Comparison of ENCODE assay signal across 15 cellular contexts in genomic region chr2:44768438-44769236, GRCh38.
DNase-seq lines count a peak whose midpoint lies in the region; ATAC-seq, FAIRE-seq and TF ChIP-seq lines count a peak whose summit lies in the region.
"Had no signal": no experiment of that assay in that cellular context is flagged by ENCODE, and none has a peak within 500 bp of the region (broad histone marks: within the 10 kb centered on the region; RNA-seq: fewer than 3 reads in every experiment).

No MANE protein-coding gene starts in this region.

- H3K4me1 ChIP-seq in heart left ventricle (peaks cover 0 to 16% (median 0%) of the 10 kb centered on the region in 12 donors), small intestine (ENCODE audit: control insufficient read depth in 2 of 2, insufficient read depth in 1 of 2, low read depth in 1 of 2, low read length in 1 of 2) (no peaks in the 10 kb centered on the region)
- H3K4me1 ChIP-seq: transverse colon had no signal

- H3K27me3 ChIP-seq in heart left ventricle (peaks cover 0 to 30% (median 4%) of the 10 kb centered on the region in 9 donors), small intestine (ENCODE audit: control insufficient read depth in 2 of 2, insufficient read depth in 2 of 2, low read length in 2 of 2) (peaks cover 0 to 5% of the 10 kb centered on the region in 2 donors)

- no peak overlapping the region for H3K27ac ChIP-seq in heart left ventricle
- H3K27ac ChIP-seq in small intestine (ENCODE audit: low read depth in 1 of 2, low read length in 1 of 2), result no peak overlapping the region
- H3K27ac ChIP-seq: transverse colon had no signal

- H3K4me1 Mint-ChIP-seq in brain (peaks cover 55% of the 10 kb centered on the region), Calu3 (ENCODE audit: low read depth, unreplicated experiment) (no peaks in the 10 kb centered on the region)
- H3K4me1 Mint-ChIP-seq in stimulated activated naive B cell treated with anti-CD40 and anti-IgM and Interleukin-4, amounts not matched to agents 10 μg/mL and 1 μg/mL and 100 μg/mL, for 72 hours, result peaks cover 3 to 14% of the 10 kb centered on the region in 2 donors
- H3K4me1 Mint-ChIP-seq: activated T-helper 17 cell treated with anti-CD3 and anti-CD28 coated beads, Interleukin-2, amount 50 U/mL, for 72 hours had no signal

- H3K27me3 Mint-ChIP-seq in brain, result peaks cover 60% of the 10 kb centered on the region
- H3K27me3 Mint-ChIP-seq in stimulated activated naive B cell treated with anti-CD40 and anti-IgM and Interleukin-4, amounts not matched to agents 10 μg/mL and 1 μg/mL and 100 μg/mL, for 72 hours, result peaks cover 17 to 21% of the 10 kb centered on the region in 2 donors
- no peaks in the 10 kb centered on the region for H3K27me3 Mint-ChIP-seq in Calu3 (ENCODE audit: unreplicated experiment)
- H3K27me3 Mint-ChIP-seq: activated T-helper 17 cell treated with anti-CD3 and anti-CD28 coated beads, Interleukin-2, amount 50 U/mL, for 72 hours had no signal

- FAIRE-seq in small intestine (lab: Jason Lieb, UNC), result no peak

- DNase-seq in heart left ventricle (no peak), Right ventricle myocardium superior (no peak), left kidney (ENCODE audit: low read depth, low spot score) (peak; percentile 31), GM10248 (ENCODE audit: extremely low spot score) (no peak), small intestine (no peak), Calu3 (no peak)
- no peak for DNase-seq in stimulated activated naive B cell treated with anti-CD40 and anti-IgM and Interleukin-4, amounts not matched to agents 10 μg/mL and 1 μg/mL and 100 μg/mL, for 72 hours
- DNase-seq: activated CD8-positive, alpha-beta T cell treated with anti-CD3 and anti-CD28 coated beads for 36 hours; Caco-2; effector CD8-positive, alpha-beta T cell; NCI-H774; SHP77; transverse colon had no signal

- H3K9me3 Mint-ChIP-seq in brain, result no peaks in the 10 kb centered on the region
- no peaks in the 10 kb centered on the region for H3K9me3 Mint-ChIP-seq in stimulated activated naive B cell treated with anti-CD40 and anti-IgM and Interleukin-4, amounts not matched to agents 10 μg/mL and 1 μg/mL and 100 μg/mL, for 72 hours
- H3K9me3 Mint-ChIP-seq in Calu3 (ENCODE audit: low read depth, unreplicated experiment), result no peaks in the 10 kb centered on the region
- H3K9me3 Mint-ChIP-seq: activated CD8-positive, alpha-beta T cell treated with anti-CD3 and anti-CD28 coated beads for 36 hours; activated T-helper 17 cell treated with anti-CD3 and anti-CD28 coated beads, Interleukin-2, amount 50 U/mL, for 72 hours had no signal

- peak overlapping the region in 1 of 5 experiments; percentile 5 for H3K27ac Mint-ChIP-seq in brain
- H3K27ac Mint-ChIP-seq in stimulated activated naive B cell treated with anti-CD40 and anti-IgM and Interleukin-4, amounts not matched to agents 10 μg/mL and 1 μg/mL and 100 μg/mL, for 72 hours, result peak overlapping the region; percentile 51
- H3K27ac Mint-ChIP-seq in Calu3 (ENCODE audit: unreplicated experiment), result no peak overlapping the region
- H3K27ac Mint-ChIP-seq: activated CD8-positive, alpha-beta T cell treated with anti-CD3 and anti-CD28 coated beads for 36 hours; activated T-helper 17 cell treated with anti-CD3 and anti-CD28 coated beads, Interleukin-2, amount 50 U/mL, for 72 hours had no signal

- BruUV-seq in Calu3 (replicated peaks; lab: Mats Ljungman, UMichigan), result no TSS peak

- CTCF ChIA-PET in GM10248 (lab: Yijun Ruan, JAX) (interaction anchor here (0.9 to 1.5 kb wide), 2 partner anchors 13 to 263 kb away, joined by 3 to 4 read pairs; no protein-coding TSS in a partner anchor), Calu3 (lab: Charles Lee) (no interaction called here)

- H3K4me3 Mint-ChIP-seq in brain (peak overlapping the region; percentile 67 to 75 (median 68)), Calu3 (ENCODE audit: low read depth, unreplicated experiment) (no peak overlapping the region)
- H3K4me3 Mint-ChIP-seq in stimulated activated naive B cell treated with anti-CD40 and anti-IgM and Interleukin-4, amounts not matched to agents 10 μg/mL and 1 μg/mL and 100 μg/mL, for 72 hours, result peak overlapping the region; percentile 46 to 78
- H3K4me3 Mint-ChIP-seq: activated CD8-positive, alpha-beta T cell treated with anti-CD3 and anti-CD28 coated beads for 36 hours; activated T-helper 17 cell treated with anti-CD3 and anti-CD28 coated beads, Interleukin-2, amount 50 U/mL, for 72 hours had no signal

- no peak for ATAC-seq in heart left ventricle
- ATAC-seq in Right ventricle myocardium superior (ENCODE audit: poor library complexity), result no peak
- no peak for ATAC-seq in stimulated activated naive B cell treated with anti-CD40 and anti-IgM and Interleukin-4, amounts not matched to agents 10 μg/mL and 1 μg/mL and 100 μg/mL, for 72 hours (replicated peaks)
- ATAC-seq: activated CD8-positive, alpha-beta T cell treated with anti-CD3 and anti-CD28 coated beads for 36 hours; activated T-helper 17 cell treated with anti-CD3 and anti-CD28 coated beads, Interleukin-2, amount 50 U/mL, for 72 hours had no signal

- H3K36me3 ChIP-seq in heart left ventricle, result no peaks in the 10 kb centered on the region
- H3K36me3 ChIP-seq in small intestine (ENCODE audit: control insufficient read depth in 2 of 2, insufficient read depth in 2 of 2, low read length in 2 of 2), result no peaks in the 10 kb centered on the region
- H3K36me3 ChIP-seq: transverse colon had no signal

- POLR2A ChIA-PET in GM10248 (lab: Yijun Ruan, JAX), result no interaction called here

- no peak for TF ChIP-seq POLR2A in heart left ventricle (IDR thresholded peaks at IDR 0.05)

- TF ChIP-seq CTCF in heart left ventricle (IDR thresholded peaks at IDR 0.05) (no peak), brain (conservative IDR thresholded peaks at IDR 0.05) (no peak), GM10248 (IDR thresholded peaks at IDR 0.05; ENCODE audit: control extremely low read depth, extremely low read depth, low read depth, missing control alignments) (no peak), Calu3 (IDR thresholded peaks at IDR 0.05; ENCODE audit: unreplicated experiment) (no peak)

- H3K9me3 ChIP-seq in heart left ventricle (no peaks in the 10 kb centered on the region), small intestine (ENCODE audit: control insufficient read depth, low read depth) (no peaks in the 10 kb centered on the region)
- H3K9me3 ChIP-seq: Caco-2, transverse colon had no signal

- 16 to 40% (median 27%) methylated on average over 22 to 42 of the region's 42 CpGs for WGBS in heart left ventricle, 4 donors
- 38 to 79% (median 78%) methylated on average over 40 to 42 of the region's 42 CpGs for WGBS in small intestine, 3 donors

- intact Hi-C loops in heart left ventricle (cut with DNase I) (no loop called here), Right ventricle myocardium superior (cut with DNase I) (no loop called here), Calu3 (cut with micrococcal nuclease; ENCODE audit: unreplicated experiment) (no loop called here)

- no peaks in the 10 kb centered on the region for H3K36me3 Mint-ChIP-seq in brain
- peaks cover 6 to 11% of the 10 kb centered on the region in 2 donors for H3K36me3 Mint-ChIP-seq in stimulated activated naive B cell treated with anti-CD40 and anti-IgM and Interleukin-4, amounts not matched to agents 10 μg/mL and 1 μg/mL and 100 μg/mL, for 72 hours
- H3K36me3 Mint-ChIP-seq in Calu3 (ENCODE audit: insufficient read depth, unreplicated experiment), result no peaks in the 10 kb centered on the region

- H3K4me3 ChIP-seq in heart left ventricle (peak overlapping the region in 8 of 12 donors; percentile 2 to 33 (median 23)), small intestine (ENCODE audit: low read depth in 1 of 2, low read length in 2 of 2) (no peak overlapping the region)
- H3K4me3 ChIP-seq: transverse colon had no signal

Comparison
In these comparisons a context has a peak if more than half of its experiments do, and no peak if none do; other contexts are left out.
1. H3K4me3 ChIP-seq: peak in heart left ventricle (8 of 12); none in small intestine (0 of 2).